ENCODE assay signal across 9 cellular contexts in genomic region chr10:132443605-132443997, GRCh38. TPM values are rescaled to one million over a fixed set of nuclear protein-coding genes. Genes with fewer than 3 reads are reported as not detected.
DNase-seq lines count a peak whose midpoint lies in the region; ATAC-seq, FAIRE-seq and TF ChIP-seq lines count a peak whose summit lies in the region.
"Had no signal": no experiment of that assay in that cellular context is flagged by ENCODE, and none has a peak within 500 bp of the region (broad histone marks: within the 10 kb centered on the region; RNA-seq: fewer than 3 reads in every experiment).

No MANE protein-coding gene starts in this region.

- no peaks in the 10 kb centered on the region for H3K9me3 Mint-ChIP-seq in activated T-helper 2 cell treated with anti-CD3 and anti-CD28 coated beads, Interferon-gamma antibody, Interleukin-2, Interleukin-4, amounts not matched to agents 10 μg/mL and 5 μg/mL and 100 μg/mL, durations not matched to agents 14 hours and 24 hours and 36 hours

- H3K4me3 Mint-ChIP-seq in activated T-helper 2 cell treated with anti-CD3 and anti-CD28 coated beads, Interferon-gamma antibody, Interleukin-2, Interleukin-4, amounts not matched to agents 10 μg/mL and 5 μg/mL and 100 μg/mL, durations not matched to agents 14 hours and 24 hours and 36 hours (ENCODE audit: low read depth), result no peak overlapping the region

- H3K4me1 ChIP-seq in right lobe of liver (peaks cover 0 to 6% (median 0%) of the 10 kb centered on the region in 4 donors), thoracic aorta (ENCODE audit: control insufficient read depth in 1 of 2, low read depth in 2 of 2) (peaks cover 0 to 10% of the 10 kb centered on the region in 2 donors), small intestine (ENCODE audit: control insufficient read depth in 2 of 2, insufficient read depth in 1 of 2, low read depth in 1 of 2, low read length in 1 of 2) (peaks cover 6 to 11% of the 10 kb centered on the region in 2 donors)

- peak; percentile 30 for DNase-seq in DMS 273 (lab: John Stamatoyannopoulos, UW; ENCODE audit: unreplicated experiment)
- no peak for DNase-seq in DMS 273 treated with DMSO at 0.1 percent for 48 hours (lab: John Stamatoyannopoulos, UW)
- DNase-seq in RPMI7951 (ENCODE audit: low read depth), result peak; percentile 19
- DNase-seq in activated T-helper 2 cell treated with anti-CD3 and anti-CD28 coated beads, Interferon-gamma antibody, Interleukin-2, Interleukin-4, amounts not matched to agents 10 μg/mL and 5 μg/mL and 100 μg/mL, durations not matched to agents 14 hours and 24 hours and 36 hours (ENCODE audit: low spot score), result peak; percentile 40
- DNase-seq in right lobe of liver, result peak in 1 of 3 donors; percentile 57
- DNase-seq in thoracic aorta (ENCODE audit: low spot score), result no peak
- no peak for DNase-seq in small intestine

- peak in 3 of 4 donors; percentile 17 to 22 (median 22) for TF ChIP-seq CTCF in right lobe of liver (IDR thresholded peaks at IDR 0.05)
- TF ChIP-seq CTCF in thoracic aorta (IDR thresholded peaks at IDR 0.05), result peak; percentile 10

- no peak overlapping the region for H3K27ac Mint-ChIP-seq in activated T-helper 2 cell treated with anti-CD3 and anti-CD28 coated beads, Interferon-gamma antibody, Interleukin-2, Interleukin-4, amounts not matched to agents 10 μg/mL and 5 μg/mL and 100 μg/mL, durations not matched to agents 14 hours and 24 hours and 36 hours

- H3K9me3 ChIP-seq in right lobe of liver (no peaks in the 10 kb centered on the region), thoracic aorta (no peaks in the 10 kb centered on the region), small intestine (ENCODE audit: control insufficient read depth, low read depth) (no peaks in the 10 kb centered on the region)

- H3K27ac ChIP-seq in right lobe of liver, result no peak overlapping the region
- H3K27ac ChIP-seq in thoracic aorta, result no peak overlapping the region
- H3K27ac ChIP-seq in small intestine (ENCODE audit: low read depth in 1 of 2, low read length in 1 of 2), result no peak overlapping the region
- H3K27ac ChIP-seq: 22Rv1 had no signal

- WGBS in right lobe of liver (ENCODE audit: insufficient coverage, low coverage, low lambda C conversion rate, missing lambda C conversion rate), result 73% methylated on average over 8 of the region's 10 CpGs
- WGBS in small intestine, 3 donors, result 41 to 54% (median 41%) methylated on average over 6 to 10 of the region's 10 CpGs

- no peaks in the 10 kb centered on the region for H3K36me3 ChIP-seq in right lobe of liver
- no peaks in the 10 kb centered on the region for H3K36me3 ChIP-seq in thoracic aorta
- H3K36me3 ChIP-seq in small intestine (ENCODE audit: control insufficient read depth in 2 of 2, insufficient read depth in 2 of 2, low read length in 2 of 2), result no peaks in the 10 kb centered on the region

- intact Hi-C loops in activated T-helper 2 cell treated with anti-CD3 and anti-CD28 coated beads, Interferon-gamma antibody, Interleukin-2, Interleukin-4, amounts not matched to agents 10 μg/mL and 5 μg/mL and 100 μg/mL, durations not matched to agents 14 hours and 24 hours and 36 hours (cut with micrococcal nuclease), result no loop called here
- intact Hi-C loops in right lobe of liver (cut with DNase I), result no loop called here

- ATAC-seq in right lobe of liver (no peak), thoracic aorta (ENCODE audit: insufficient number of reproducible peaks, low FRiP score, low read depth) (no peak), HG02763 (IDR thresholded peaks at IDR 0.05; ENCODE audit: unreplicated experiment) (no peak)

- H3K27me3 ChIP-seq in right lobe of liver (no peaks in the 10 kb centered on the region), thoracic aorta (replicated peaks; ENCODE audit: insufficient read depth) (no peaks in the 10 kb centered on the region), small intestine (ENCODE audit: control insufficient read depth in 2 of 2, insufficient read depth in 2 of 2, low read length in 2 of 2) (no peaks in the 10 kb centered on the region)

- no peak overlapping the region for H3K4me3 ChIP-seq in right lobe of liver
- H3K4me3 ChIP-seq in thoracic aorta, result no peak overlapping the region
- no peak overlapping the region for H3K4me3 ChIP-seq in small intestine (ENCODE audit: low read depth in 1 of 2, low read length in 2 of 2)

- H3K27me3 Mint-ChIP-seq in activated T-helper 2 cell treated with anti-CD3 and anti-CD28 coated beads, Interferon-gamma antibody, Interleukin-2, Interleukin-4, amounts not matched to agents 10 μg/mL and 5 μg/mL and 100 μg/mL, durations not matched to agents 14 hours and 24 hours and 36 hours (ENCODE audit: low read depth), result no peaks in the 10 kb centered on the region

- H3K4me1 Mint-ChIP-seq in activated T-helper 2 cell treated with anti-CD3 and anti-CD28 coated beads, Interferon-gamma antibody, Interleukin-2, Interleukin-4, amounts not matched to agents 10 μg/mL and 5 μg/mL and 100 μg/mL, durations not matched to agents 14 hours and 24 hours and 36 hours (ENCODE audit: low read depth), result peaks cover 24% of the 10 kb centered on the region

- no peaks in the 10 kb centered on the region for H3K36me3 Mint-ChIP-seq in activated T-helper 2 cell treated with anti-CD3 and anti-CD28 coated beads, Interferon-gamma antibody, Interleukin-2, Interleukin-4, amounts not matched to agents 10 μg/mL and 5 μg/mL and 100 μg/mL, durations not matched to agents 14 hours and 24 hours and 36 hours (ENCODE audit: low read depth)

- FAIRE-seq in small intestine (lab: Jason Lieb, UNC), result no peak

- no peak for TF ChIP-seq POLR2A in right lobe of liver (IDR thresholded peaks at IDR 0.05)

RNA-seq across cellular contexts. Expression of gene PWWP2B, which starts 46.6 kb away (rescaled TPM):
- 4.7 and 5.2 TPM in 2 replicates for total RNA-seq in RPMI7951 (2014; rRNA removed; shearing (Covaris generic))
- total RNA-seq in activated T-helper 2 cell treated with anti-CD3 and anti-CD28 coated beads, Interferon-gamma antibody, Interleukin-2, Interleukin-4, amounts not matched to agents 10 μg/mL and 5 μg/mL and 100 μg/mL, durations not matched to agents 14 hours and 24 hours and 36 hours, result 3.8 TPM in 2 replicates
- total RNA-seq in right lobe of liver (10 to 100 TPM in 1 of 6 experiments, 1 to 10 TPM in 5; 3.0 to 12.2 (median 5.1) TPM), thoracic aorta (1 to 10 TPM; 5.3 to 7.8 TPM)
- 10 to 100 TPM in 1 of 3 donors, 1 to 10 TPM in 2; 7.0 to 14.7 (median 9.2) TPM for polyA plus RNA-seq in small intestine

Comparison
In these comparisons a context has a peak if more than half of its experiments do, and no peak if none do; other contexts are left out.
1. DNase-seq: peak in DMS 273 (single experiment), RPMI7951 (single experiment) and activated T-helper 2 cell treated with anti-CD3 and anti-CD28 coated beads, Interferon-gamma antibody, Interleukin-2, Interleukin-4, amounts not matched to agents 10 μg/mL and 5 μg/mL and 100 μg/mL, durations not matched to agents 14 hours and 24 hours and 36 hours (single experiment); none in DMS 273 treated with DMSO at 0.1 percent for 48 hours (single experiment), thoracic aorta (single experiment) and small intestine (single experiment).